Comparison of ENCODE assay signal across 8 cellular contexts in genomic region chr13:110705826-110706569, GRCh38. TPM values are rescaled to one million over a fixed set of nuclear protein-coding genes. Genes with fewer than 3 reads are reported as not detected.
DNase-seq lines count a peak whose midpoint lies in the region; ATAC-seq and TF ChIP-seq lines count a peak whose summit lies in the region.

TSS of gene CARS2 (minus strand) at chr13:110706116. CDS start at chr13:110706093, 23 bp downstream.

- no peaks in the 10 kb centered on the region for H3K27me3 ChIP-seq in left lung

- intact Hi-C loops in left lung (cut with DNase I) = no loop called here

- peak; percentile 98 for DNase-seq in CD1c-positive myeloid dendritic cell (ENCODE audit: extremely low spot score)
- DNase-seq in NCI-H774 (lab: John Stamatoyannopoulos, UW) = peak; percentile 100
- DNase-seq in activated CD4-positive, alpha-beta T cell treated with anti-CD3 and anti-CD28 coated beads, Interleukin-2, amount 50 U/mL, for 24 hours (ENCODE audit: low read depth in 1 of 2, low spot score in 1 of 2) = peak; percentile 90 to 92
- DNase-seq in dedifferentiated amniotic fluid mesenchymal stem cell (ENCODE audit: extremely low spot score) = peak; percentile 86
- peak; percentile 97 to 100 for DNase-seq in left lung
- peak; percentile 90 to 91 for DNase-seq in stimulated activated CD4-positive, alpha-beta T cell treated with anti-CD3 and anti-CD28 coated beads, Interleukin-2, amount 100 ng/mL, for 48 hours

- peak within 1 kb of the TSS; percentile 57 to 62 for H3K4me3 ChIP-seq in left lung

- peaks cover 0 to 7% of the 10 kb centered on the region in 2 donors for H3K36me3 ChIP-seq in left lung

- peaks cover 14 to 46% of the 10 kb centered on the region in 2 donors for H3K4me1 ChIP-seq in left lung

- TF ChIP-seq CTCF in left lung (IDR thresholded peaks at IDR 0.05) = no peak

- ATAC-seq in GM19397 (IDR thresholded peaks at IDR 0.05; ENCODE audit: unreplicated experiment) (peak; percentile 97), HG03565 (IDR thresholded peaks at IDR 0.05; ENCODE audit: unreplicated experiment) (peak; percentile 80), left lung (peak; percentile 99)

- peak within 1 kb of the TSS; percentile 65 to 78 for H3K27ac ChIP-seq in left lung

- H3K9me3 ChIP-seq in left lung = no peaks in the 10 kb centered on the region

RNA-seq across cellular contexts. Expression of gene CARS2, which starts in this region (rescaled TPM):
- total RNA-seq in left lung = 10 to 100 TPM; 61.9 to 79.8 TPM

Comparison
In these comparisons a context has a peak if more than half of its experiments do, and no peak if none do; other contexts are left out.
1. Peak in every context shown above with its lines: DNase-seq, ATAC-seq, H3K4me3 ChIP-seq and H3K27ac ChIP-seq.